In the genomic region with DNA sequence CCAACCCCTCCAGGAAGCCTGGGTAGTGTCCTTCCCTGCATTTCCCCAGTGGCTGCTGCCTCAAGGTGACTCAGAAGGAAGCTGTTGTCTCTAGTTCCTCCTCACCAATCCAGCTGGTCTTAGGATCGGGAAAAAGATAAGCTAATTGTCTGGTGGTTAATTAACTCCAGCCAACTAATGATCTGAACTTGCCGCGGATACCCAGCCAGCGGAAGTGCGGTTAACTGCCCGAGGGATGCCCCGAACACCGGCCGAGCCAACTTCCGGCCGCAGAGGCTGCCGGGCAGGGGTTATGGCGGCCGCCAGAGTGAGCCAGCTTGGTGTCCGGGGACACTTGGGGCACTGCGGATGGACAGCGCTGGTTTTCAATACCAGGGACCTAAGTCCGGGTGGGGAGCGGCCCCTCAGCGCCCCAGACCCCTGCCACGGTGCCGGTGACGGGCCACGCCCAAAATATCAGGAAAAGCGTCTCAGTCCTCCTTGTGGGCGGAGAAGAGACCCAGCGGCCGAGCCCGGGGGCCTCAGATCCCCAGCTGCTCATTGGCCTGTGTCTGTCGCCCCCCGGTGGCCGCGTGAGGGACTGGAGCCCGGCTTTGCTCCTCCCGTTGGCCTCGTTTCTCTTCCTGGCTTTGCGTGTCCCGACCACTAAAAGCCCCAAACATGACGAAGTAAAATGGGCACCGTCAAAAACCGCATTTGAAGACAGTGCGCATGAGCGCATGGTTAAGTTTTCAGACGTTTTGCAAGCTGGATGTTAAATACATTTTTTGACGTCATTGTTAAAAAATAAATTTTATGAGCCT, we compare ENCODE assay signal across 1 cellular context.
A peak's percentile ranks its signal among the peaks of the same experiment; 100 is the strongest.
TF ChIP-seq lines count a peak whose summit lies in the region.

No MANE protein-coding gene starts in this region.

TF ChIP-seq in K562, 482 proteins besides CTCF, POLR2A, EP300 and RAD21 (continued from another document and continues in another):
- TF ChIP-seq NCOA1 (IDR thresholded peaks at IDR 0.05; ENCODE audit: low read depth) (peak; percentile 6; the same call in 1 of the 2 replicates), GTF2E2 (tag; IDR thresholded peaks at IDR 0.05) (peak; percentile 95), ARNT (IDR thresholded peaks at IDR 0.05) (no peak; a peak in 1 of 4 replicates), TAF15 (IDR thresholded peaks at IDR 0.05; ENCODE audit: low read depth, low read length) (no peak), CEBPB (tag; IDR thresholded peaks at IDR 0.05) (no peak), PTTG1 (tag; IDR thresholded peaks at IDR 0.05; ENCODE audit: low read depth) (0 out of 2 replicates have a peak, but pooled peaks have one; percentile 19), ZBTB7A (IDR thresholded peaks at IDR 0.05; ENCODE audit: borderline replicate concordance, control insufficient read depth, low read depth, low read length) (peak; percentile 88), ZNF586 (CRISPR knock-in tag; conservative IDR thresholded peaks at IDR 0.05) (no peak), ELF1 (tag; IDR thresholded peaks at IDR 0.05) (peak; percentile 91), ZNF282 (CRISPR knock-in tag; IDR thresholded peaks at IDR 0.05) (no peak), HNRNPL (IDR thresholded peaks at IDR 0.05; ENCODE audit: low read depth, low read length) (no peak), MYNN (IDR thresholded peaks at IDR 0.05) (peak; percentile 11; the same call in 1 of the 2 replicates), MYNN (CRISPR knock-in tag; IDR thresholded peaks at IDR 0.05) (no peak)
- TF ChIP-seq, protein P1, sequence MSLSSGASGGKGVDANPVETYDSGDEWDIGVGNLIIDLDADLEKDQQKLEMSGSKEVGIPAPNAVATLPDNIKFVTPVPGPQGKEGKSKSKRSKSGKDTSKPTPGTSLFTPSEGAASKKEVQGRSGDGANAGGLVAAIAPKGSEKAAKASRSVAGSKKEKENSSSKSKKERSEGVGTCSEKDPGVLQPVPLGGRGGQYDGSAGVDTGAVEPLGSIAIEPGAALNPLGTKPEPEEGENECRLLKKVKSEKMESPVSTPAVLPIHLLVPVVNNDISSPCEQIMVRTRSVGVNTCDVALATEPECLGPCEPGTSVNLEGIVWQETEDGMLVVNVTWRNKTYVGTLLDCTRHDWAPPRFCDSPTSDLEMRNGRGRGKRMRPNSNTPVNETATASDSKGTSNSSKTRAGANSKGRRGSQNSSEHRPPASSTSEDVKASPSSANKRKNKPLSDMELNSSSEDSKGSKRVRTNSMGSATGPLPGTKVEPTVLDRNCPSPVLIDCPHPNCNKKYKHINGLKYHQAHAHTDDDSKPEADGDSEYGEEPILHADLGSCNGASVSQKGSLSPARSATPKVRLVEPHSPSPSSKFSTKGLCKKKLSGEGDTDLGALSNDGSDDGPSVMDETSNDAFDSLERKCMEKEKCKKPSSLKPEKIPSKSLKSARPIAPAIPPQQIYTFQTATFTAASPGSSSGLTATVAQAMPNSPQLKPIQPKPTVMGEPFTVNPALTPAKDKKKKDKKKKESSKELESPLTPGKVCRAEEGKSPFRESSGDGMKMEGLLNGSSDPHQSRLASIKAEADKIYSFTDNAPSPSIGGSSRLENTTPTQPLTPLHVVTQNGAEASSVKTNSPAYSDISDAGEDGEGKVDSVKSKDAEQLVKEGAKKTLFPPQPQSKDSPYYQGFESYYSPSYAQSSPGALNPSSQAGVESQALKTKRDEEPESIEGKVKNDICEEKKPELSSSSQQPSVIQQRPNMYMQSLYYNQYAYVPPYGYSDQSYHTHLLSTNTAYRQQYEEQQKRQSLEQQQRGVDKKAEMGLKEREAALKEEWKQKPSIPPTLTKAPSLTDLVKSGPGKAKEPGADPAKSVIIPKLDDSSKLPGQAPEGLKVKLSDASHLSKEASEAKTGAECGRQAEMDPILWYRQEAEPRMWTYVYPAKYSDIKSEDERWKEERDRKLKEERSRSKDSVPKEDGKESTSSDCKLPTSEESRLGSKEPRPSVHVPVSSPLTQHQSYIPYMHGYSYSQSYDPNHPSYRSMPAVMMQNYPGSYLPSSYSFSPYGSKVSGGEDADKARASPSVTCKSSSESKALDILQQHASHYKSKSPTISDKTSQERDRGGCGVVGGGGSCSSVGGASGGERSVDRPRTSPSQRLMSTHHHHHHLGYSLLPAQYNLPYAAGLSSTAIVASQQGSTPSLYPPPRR (CRISPR knock-in tag; IDR thresholded peaks at IDR 0.05; ENCODE audit: borderline replicate concordance) = 0 out of 2 replicates have a peak, but pooled peaks have one; percentile 24
- TF ChIP-seq, protein P2, sequence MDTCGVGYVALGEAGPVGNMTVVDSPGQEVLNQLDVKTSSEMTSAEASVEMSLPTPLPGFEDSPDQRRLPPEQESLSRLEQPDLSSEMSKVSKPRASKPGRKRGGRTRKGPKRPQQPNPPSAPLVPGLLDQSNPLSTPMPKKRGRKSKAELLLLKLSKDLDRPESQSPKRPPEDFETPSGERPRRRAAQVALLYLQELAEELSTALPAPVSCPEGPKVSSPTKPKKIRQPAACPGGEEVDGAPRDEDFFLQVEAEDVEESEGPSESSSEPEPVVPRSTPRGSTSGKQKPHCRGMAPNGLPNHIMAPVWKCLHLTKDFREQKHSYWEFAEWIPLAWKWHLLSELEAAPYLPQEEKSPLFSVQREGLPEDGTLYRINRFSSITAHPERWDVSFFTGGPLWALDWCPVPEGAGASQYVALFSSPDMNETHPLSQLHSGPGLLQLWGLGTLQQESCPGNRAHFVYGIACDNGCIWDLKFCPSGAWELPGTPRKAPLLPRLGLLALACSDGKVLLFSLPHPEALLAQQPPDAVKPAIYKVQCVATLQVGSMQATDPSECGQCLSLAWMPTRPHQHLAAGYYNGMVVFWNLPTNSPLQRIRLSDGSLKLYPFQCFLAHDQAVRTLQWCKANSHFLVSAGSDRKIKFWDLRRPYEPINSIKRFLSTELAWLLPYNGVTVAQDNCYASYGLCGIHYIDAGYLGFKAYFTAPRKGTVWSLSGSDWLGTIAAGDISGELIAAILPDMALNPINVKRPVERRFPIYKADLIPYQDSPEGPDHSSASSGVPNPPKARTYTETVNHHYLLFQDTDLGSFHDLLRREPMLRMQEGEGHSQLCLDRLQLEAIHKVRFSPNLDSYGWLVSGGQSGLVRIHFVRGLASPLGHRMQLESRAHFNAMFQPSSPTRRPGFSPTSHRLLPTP (IDR thresholded peaks at IDR 0.05; ENCODE audit: borderline replicate concordance, extremely low read depth, insufficient read length) = peak; percentile 3
- TF ChIP-seq, protein P3, sequence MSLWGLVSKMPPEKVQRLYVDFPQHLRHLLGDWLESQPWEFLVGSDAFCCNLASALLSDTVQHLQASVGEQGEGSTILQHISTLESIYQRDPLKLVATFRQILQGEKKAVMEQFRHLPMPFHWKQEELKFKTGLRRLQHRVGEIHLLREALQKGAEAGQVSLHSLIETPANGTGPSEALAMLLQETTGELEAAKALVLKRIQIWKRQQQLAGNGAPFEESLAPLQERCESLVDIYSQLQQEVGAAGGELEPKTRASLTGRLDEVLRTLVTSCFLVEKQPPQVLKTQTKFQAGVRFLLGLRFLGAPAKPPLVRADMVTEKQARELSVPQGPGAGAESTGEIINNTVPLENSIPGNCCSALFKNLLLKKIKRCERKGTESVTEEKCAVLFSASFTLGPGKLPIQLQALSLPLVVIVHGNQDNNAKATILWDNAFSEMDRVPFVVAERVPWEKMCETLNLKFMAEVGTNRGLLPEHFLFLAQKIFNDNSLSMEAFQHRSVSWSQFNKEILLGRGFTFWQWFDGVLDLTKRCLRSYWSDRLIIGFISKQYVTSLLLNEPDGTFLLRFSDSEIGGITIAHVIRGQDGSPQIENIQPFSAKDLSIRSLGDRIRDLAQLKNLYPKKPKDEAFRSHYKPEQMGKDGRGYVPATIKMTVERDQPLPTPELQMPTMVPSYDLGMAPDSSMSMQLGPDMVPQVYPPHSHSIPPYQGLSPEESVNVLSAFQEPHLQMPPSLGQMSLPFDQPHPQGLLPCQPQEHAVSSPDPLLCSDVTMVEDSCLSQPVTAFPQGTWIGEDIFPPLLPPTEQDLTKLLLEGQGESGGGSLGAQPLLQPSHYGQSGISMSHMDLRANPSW (CRISPR knock-in tag; IDR thresholded peaks at IDR 0.05) = no peak; the same call in 1 of the 2 replicates
- TF ChIP-seq, protein P4, sequence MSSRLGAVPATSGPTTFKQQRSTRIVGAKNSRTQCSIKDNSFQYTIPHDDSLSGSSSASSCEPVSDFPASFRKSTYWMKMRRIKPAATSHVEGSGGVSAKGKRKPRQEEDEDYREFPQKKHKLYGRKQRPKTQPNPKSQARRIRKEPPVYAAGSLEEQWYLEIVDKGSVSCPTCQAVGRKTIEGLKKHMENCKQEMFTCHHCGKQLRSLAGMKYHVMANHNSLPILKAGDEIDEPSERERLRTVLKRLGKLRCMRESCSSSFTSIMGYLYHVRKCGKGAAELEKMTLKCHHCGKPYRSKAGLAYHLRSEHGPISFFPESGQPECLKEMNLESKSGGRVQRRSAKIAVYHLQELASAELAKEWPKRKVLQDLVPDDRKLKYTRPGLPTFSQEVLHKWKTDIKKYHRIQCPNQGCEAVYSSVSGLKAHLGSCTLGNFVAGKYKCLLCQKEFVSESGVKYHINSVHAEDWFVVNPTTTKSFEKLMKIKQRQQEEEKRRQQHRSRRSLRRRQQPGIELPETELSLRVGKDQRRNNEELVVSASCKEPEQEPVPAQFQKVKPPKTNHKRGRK (tag; IDR thresholded peaks at IDR 0.05) = no peak
- TF ChIP-seq, protein P5, sequence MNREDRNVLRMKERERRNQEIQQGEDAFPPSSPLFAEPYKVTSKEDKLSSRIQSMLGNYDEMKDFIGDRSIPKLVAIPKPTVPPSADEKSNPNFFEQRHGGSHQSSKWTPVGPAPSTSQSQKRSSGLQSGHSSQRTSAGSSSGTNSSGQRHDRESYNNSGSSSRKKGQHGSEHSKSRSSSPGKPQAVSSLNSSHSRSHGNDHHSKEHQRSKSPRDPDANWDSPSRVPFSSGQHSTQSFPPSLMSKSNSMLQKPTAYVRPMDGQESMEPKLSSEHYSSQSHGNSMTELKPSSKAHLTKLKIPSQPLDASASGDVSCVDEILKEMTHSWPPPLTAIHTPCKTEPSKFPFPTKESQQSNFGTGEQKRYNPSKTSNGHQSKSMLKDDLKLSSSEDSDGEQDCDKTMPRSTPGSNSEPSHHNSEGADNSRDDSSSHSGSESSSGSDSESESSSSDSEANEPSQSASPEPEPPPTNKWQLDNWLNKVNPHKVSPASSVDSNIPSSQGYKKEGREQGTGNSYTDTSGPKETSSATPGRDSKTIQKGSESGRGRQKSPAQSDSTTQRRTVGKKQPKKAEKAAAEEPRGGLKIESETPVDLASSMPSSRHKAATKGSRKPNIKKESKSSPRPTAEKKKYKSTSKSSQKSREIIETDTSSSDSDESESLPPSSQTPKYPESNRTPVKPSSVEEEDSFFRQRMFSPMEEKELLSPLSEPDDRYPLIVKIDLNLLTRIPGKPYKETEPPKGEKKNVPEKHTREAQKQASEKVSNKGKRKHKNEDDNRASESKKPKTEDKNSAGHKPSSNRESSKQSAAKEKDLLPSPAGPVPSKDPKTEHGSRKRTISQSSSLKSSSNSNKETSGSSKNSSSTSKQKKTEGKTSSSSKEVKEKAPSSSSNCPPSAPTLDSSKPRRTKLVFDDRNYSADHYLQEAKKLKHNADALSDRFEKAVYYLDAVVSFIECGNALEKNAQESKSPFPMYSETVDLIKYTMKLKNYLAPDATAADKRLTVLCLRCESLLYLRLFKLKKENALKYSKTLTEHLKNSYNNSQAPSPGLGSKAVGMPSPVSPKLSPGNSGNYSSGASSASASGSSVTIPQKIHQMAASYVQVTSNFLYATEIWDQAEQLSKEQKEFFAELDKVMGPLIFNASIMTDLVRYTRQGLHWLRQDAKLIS (CRISPR knock-in tag; IDR thresholded peaks at IDR 0.05) = peak; percentile 82; the same call in 1 of the 2 replicates
- TF ChIP-seq, protein P6, sequence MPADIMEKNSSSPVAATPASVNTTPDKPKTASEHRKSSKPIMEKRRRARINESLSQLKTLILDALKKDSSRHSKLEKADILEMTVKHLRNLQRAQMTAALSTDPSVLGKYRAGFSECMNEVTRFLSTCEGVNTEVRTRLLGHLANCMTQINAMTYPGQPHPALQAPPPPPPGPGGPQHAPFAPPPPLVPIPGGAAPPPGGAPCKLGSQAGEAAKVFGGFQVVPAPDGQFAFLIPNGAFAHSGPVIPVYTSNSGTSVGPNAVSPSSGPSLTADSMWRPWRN (IDR thresholded peaks at IDR 0.05; ENCODE audit: low read depth) = no peak
- TF ChIP-seq, protein P7, sequence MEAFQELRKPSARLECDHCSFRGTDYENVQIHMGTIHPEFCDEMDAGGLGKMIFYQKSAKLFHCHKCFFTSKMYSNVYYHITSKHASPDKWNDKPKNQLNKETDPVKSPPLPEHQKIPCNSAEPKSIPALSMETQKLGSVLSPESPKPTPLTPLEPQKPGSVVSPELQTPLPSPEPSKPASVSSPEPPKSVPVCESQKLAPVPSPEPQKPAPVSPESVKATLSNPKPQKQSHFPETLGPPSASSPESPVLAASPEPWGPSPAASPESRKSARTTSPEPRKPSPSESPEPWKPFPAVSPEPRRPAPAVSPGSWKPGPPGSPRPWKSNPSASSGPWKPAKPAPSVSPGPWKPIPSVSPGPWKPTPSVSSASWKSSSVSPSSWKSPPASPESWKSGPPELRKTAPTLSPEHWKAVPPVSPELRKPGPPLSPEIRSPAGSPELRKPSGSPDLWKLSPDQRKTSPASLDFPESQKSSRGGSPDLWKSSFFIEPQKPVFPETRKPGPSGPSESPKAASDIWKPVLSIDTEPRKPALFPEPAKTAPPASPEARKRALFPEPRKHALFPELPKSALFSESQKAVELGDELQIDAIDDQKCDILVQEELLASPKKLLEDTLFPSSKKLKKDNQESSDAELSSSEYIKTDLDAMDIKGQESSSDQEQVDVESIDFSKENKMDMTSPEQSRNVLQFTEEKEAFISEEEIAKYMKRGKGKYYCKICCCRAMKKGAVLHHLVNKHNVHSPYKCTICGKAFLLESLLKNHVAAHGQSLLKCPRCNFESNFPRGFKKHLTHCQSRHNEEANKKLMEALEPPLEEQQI (IDR thresholded peaks at IDR 0.05) = no peak; the same call in 1 of the 2 replicates
- TF ChIP-seq, protein P8, sequence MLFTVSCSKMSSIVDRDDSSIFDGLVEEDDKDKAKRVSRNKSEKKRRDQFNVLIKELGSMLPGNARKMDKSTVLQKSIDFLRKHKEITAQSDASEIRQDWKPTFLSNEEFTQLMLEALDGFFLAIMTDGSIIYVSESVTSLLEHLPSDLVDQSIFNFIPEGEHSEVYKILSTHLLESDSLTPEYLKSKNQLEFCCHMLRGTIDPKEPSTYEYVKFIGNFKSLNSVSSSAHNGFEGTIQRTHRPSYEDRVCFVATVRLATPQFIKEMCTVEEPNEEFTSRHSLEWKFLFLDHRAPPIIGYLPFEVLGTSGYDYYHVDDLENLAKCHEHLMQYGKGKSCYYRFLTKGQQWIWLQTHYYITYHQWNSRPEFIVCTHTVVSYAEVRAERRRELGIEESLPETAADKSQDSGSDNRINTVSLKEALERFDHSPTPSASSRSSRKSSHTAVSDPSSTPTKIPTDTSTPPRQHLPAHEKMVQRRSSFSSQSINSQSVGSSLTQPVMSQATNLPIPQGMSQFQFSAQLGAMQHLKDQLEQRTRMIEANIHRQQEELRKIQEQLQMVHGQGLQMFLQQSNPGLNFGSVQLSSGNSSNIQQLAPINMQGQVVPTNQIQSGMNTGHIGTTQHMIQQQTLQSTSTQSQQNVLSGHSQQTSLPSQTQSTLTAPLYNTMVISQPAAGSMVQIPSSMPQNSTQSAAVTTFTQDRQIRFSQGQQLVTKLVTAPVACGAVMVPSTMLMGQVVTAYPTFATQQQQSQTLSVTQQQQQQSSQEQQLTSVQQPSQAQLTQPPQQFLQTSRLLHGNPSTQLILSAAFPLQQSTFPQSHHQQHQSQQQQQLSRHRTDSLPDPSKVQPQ (CRISPR knock-in tag; IDR thresholded peaks at IDR 0.05; ENCODE audit: borderline replicate concordance) = no peak
